ENCODE assay signal across 11 cellular contexts in the genomic region with DNA sequence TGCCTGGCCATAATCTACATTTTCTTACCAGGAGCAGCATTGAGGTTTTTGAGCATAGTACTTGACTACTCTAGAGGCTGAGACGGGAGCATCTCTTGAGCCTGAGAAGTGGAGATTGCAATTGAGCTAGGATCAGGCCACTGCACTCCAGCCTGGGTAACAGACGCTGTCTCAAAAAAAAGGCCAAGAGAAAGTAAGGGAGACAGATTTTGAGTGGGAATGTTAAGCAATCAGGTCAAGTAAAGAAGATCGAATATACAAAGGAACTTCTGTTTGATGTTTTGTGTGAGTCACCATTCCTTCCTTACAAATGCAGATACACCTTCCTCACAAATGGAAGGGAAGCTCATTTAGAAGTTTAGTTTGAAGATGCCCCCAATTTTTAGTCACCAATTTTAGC. TPM values are rescaled to one million over a fixed set of nuclear protein-coding genes. Genes with fewer than 3 reads are reported as not detected.
DNase-seq lines count a peak whose midpoint lies in the region; ATAC-seq and TF ChIP-seq lines count a peak whose summit lies in the region.
"Had no signal": no experiment of that assay in that cellular context is flagged by ENCODE, and none has a peak within 500 bp of the region (broad histone marks: within the 10 kb centered on the region; RNA-seq: fewer than 3 reads in every experiment).

No MANE protein-coding gene starts in this region.

- H3K36me3 ChIP-seq in RWPE2 (ENCODE audit: low read depth) (peaks cover 41% of the 10 kb centered on the region), neural progenitor cell (peaks cover 10% of the 10 kb centered on the region), ovary (no peaks in the 10 kb centered on the region), A673 (ENCODE audit: insufficient read depth, low read length, poor library complexity, severe bottlenecking) (peaks cover 24% of the 10 kb centered on the region)

- POLR2A ChIA-PET in A673 (lab: Charles Lee; ENCODE audit: low non-redundant PET), result interaction anchor here (1.3 kb wide), 1 partner anchor 103 kb away, joined by 4 read pairs; no protein-coding TSS in a partner anchor

- peaks cover 22% of the 10 kb centered on the region for H3K36me3 Mint-ChIP-seq in neural progenitor cell

- DNase-seq in ELF-1 (ENCODE audit: low read depth, low spot score) (peak; percentile 44), RWPE2 (ENCODE audit: low spot score) (no peak), epithelial cell of esophagus (ENCODE audit: low read depth) (peak; percentile 31), neural progenitor cell (ENCODE audit: low spot score) (no peak), ovary (no peak), A673 (ENCODE audit: low spot score) (no peak)
- no peak for DNase-seq in stimulated activated CD4-positive, alpha-beta T cell treated with anti-CD3 and anti-CD28 coated beads, Interleukin-4, amount 100 ng/mL, for 24 hours
- no peak for DNase-seq in stimulated activated CD4-positive, alpha-beta T cell treated with anti-CD3 and anti-CD28 coated beads, Interleukin-1b, Interleukin-23, amount 100 ng/mL, for 48 hours
- DNase-seq: NCI-H1105 treated with DMSO at 0.1 percent for 48 hours had no signal

- ATAC-seq in RWPE2 (ENCODE audit: low read depth), result no peak
- ATAC-seq: stimulated activated memory B cell treated with anti-CD40 and anti-IgM and Interleukin-4, amounts not matched to agents 10 μg/mL and 1 μg/mL and 100 μg/mL, for 72 hours had no signal

- H3K27ac Mint-ChIP-seq in neural progenitor cell, result no peak overlapping the region
- H3K27ac Mint-ChIP-seq: stimulated activated memory B cell treated with anti-CD40 and anti-IgM and Interleukin-4, amounts not matched to agents 10 μg/mL and 1 μg/mL and 100 μg/mL, for 72 hours had no signal

- H3K79me2 ChIP-seq in neural progenitor cell (ENCODE audit: low read depth), result peaks cover 48% of the 10 kb centered on the region

- no peaks in the 10 kb centered on the region for H3K9me3 Mint-ChIP-seq in neural progenitor cell
- H3K9me3 Mint-ChIP-seq: stimulated activated memory B cell treated with anti-CD40 and anti-IgM and Interleukin-4, amounts not matched to agents 10 μg/mL and 1 μg/mL and 100 μg/mL, for 72 hours had no signal

- TF ChIP-seq CTCF in RWPE2 (IDR thresholded peaks at IDR 0.05; ENCODE audit: poor library complexity, severe bottlenecking) (no peak), epithelial cell of esophagus (IDR thresholded peaks at IDR 0.05; ENCODE audit: insufficient read depth, low read depth, low read length, missing control alignments) (no peak), neural progenitor cell (IDR thresholded peaks at IDR 0.05) (no peak), ovary (IDR thresholded peaks at IDR 0.05) (no peak), A673 (conservative IDR thresholded peaks at IDR 0.05; ENCODE audit: low read depth, low read length) (no peak)

- H3F3A ChIP-seq in neural progenitor cell (ENCODE audit: low read depth), result peaks cover 39% of the 10 kb centered on the region

- peak overlapping the region; percentile 12 for H3K4me3 Mint-ChIP-seq in neural progenitor cell
- H3K4me3 Mint-ChIP-seq: stimulated activated memory B cell treated with anti-CD40 and anti-IgM and Interleukin-4, amounts not matched to agents 10 μg/mL and 1 μg/mL and 100 μg/mL, for 72 hours had no signal

- H3K9ac ChIP-seq in neural progenitor cell, result no peak overlapping the region

- 58 to 63% (median 59%) methylated on average over 3 of the region's 3 CpGs for WGBS in ovary, 3 donors

- no peak for TF ChIP-seq EP300 in ovary (IDR thresholded peaks at IDR 0.05)

- H4K20me1 ChIP-seq in neural progenitor cell (ENCODE audit: low read depth), result peaks cover 55% of the 10 kb centered on the region

- CTCF ChIA-PET in A673 (lab: Charles Lee), result no interaction called here

- H3K27me3 ChIP-seq in RWPE2 (ENCODE audit: insufficient read depth, poor library complexity, severe bottlenecking) (no peaks in the 10 kb centered on the region), neural progenitor cell (no peaks in the 10 kb centered on the region), ovary (no peaks in the 10 kb centered on the region), A673 (replicated peaks; ENCODE audit: insufficient read depth, low read depth, low read length, poor library complexity) (no peaks in the 10 kb centered on the region)

- H3K27ac ChIP-seq in RWPE2 (ENCODE audit: poor library complexity, severe bottlenecking), result peak overlapping the region; percentile 89
- no peak overlapping the region for H3K27ac ChIP-seq in neural progenitor cell
- H3K27ac ChIP-seq in ovary, result no peak overlapping the region
- H3K27ac ChIP-seq in A673 (ENCODE audit: low read depth, low read length, poor library complexity, severe bottlenecking), result no peak overlapping the region

- H2AFZ ChIP-seq in neural progenitor cell (replicated peaks), result no peak overlapping the region

- peaks cover 5% of the 10 kb centered on the region for H3K27me3 Mint-ChIP-seq in neural progenitor cell (ENCODE audit: insufficient read depth, low read depth)
- H3K27me3 Mint-ChIP-seq: stimulated activated memory B cell treated with anti-CD40 and anti-IgM and Interleukin-4, amounts not matched to agents 10 μg/mL and 1 μg/mL and 100 μg/mL, for 72 hours had no signal

- H3K4me2 ChIP-seq in neural progenitor cell, result peak overlapping the region; percentile 82

- intact Hi-C loops in ovary (cut with DNase I) (loop anchor here in 2 of 4 donors (10.0 kb wide), 2 partner anchors 60 to 100 kb away; a partner anchor contains a TSS), A673 (cut with micrococcal nuclease; ENCODE audit: unreplicated experiment) (loop anchor here (5.0 kb wide), 2 partner anchors 48 to 157 kb away; no protein-coding TSS in a partner anchor)

- H3K4me1 Mint-ChIP-seq in neural progenitor cell, result peaks cover 23% of the 10 kb centered on the region

- no peak overlapping the region for H3K4me3 ChIP-seq in RWPE2 (ENCODE audit: severe bottlenecking)
- no peak overlapping the region for H3K4me3 ChIP-seq in epithelial cell of esophagus (ENCODE audit: low read length)
- no peak overlapping the region for H3K4me3 ChIP-seq in neural progenitor cell
- no peak overlapping the region for H3K4me3 ChIP-seq in ovary
- no peak overlapping the region for H3K4me3 ChIP-seq in A673 (ENCODE audit: low read depth, low read length, poor library complexity, severe bottlenecking)
- H3K4me3 ChIP-seq: HAP-1 had no signal

- no TSS peak for BruUV-seq in A673 (replicated peaks; lab: Mats Ljungman, UMichigan)

- H3K4me1 ChIP-seq in RWPE2 (ENCODE audit: insufficient read depth, poor library complexity, severe bottlenecking) (peaks cover 17% of the 10 kb centered on the region), neural progenitor cell (peaks cover 14% of the 10 kb centered on the region), ovary (ENCODE audit: insufficient read depth) (peaks cover 7% of the 10 kb centered on the region), A673 (ENCODE audit: insufficient read depth, low read length, poor library complexity, severe bottlenecking) (peaks cover 7% of the 10 kb centered on the region)

- TF ChIP-seq POLR2A in ovary (IDR thresholded peaks at IDR 0.05), result no peak

- H3K9me3 ChIP-seq in RWPE2 (ENCODE audit: severe bottlenecking) (no peaks in the 10 kb centered on the region), neural progenitor cell (ENCODE audit: low read depth) (no peaks in the 10 kb centered on the region), ovary (no peaks in the 10 kb centered on the region), A673 (ENCODE audit: low read depth, low read length, poor library complexity, severe bottlenecking) (no peaks in the 10 kb centered on the region)
- H3K9me3 ChIP-seq: HAP-1 had no signal

RNA-seq across cellular contexts. Expression of a gene that starts 4.4 kb away (rescaled TPM):
- 140 and 236 TPM in 2 replicates for total RNA-seq in neural progenitor cell (ENCODE audit: low replicate concordance)
- 100 to 1,000 TPM; 311 to 507 (median 427) TPM for total RNA-seq in ovary
- 100 to 1,000 TPM; 152 to 239 TPM for polyA plus RNA-seq in ovary
- total RNA-seq in A673 (2021), result 26.4 and 36.1 TPM in 2 replicates

RNA-seq across cellular contexts. Expression of a gene that starts 32.9 kb away (rescaled TPM):
- total RNA-seq in neural progenitor cell (ENCODE audit: low replicate concordance) (19.2 and 23.2 TPM in 2 replicates), ovary (1 to 10 TPM in 6 of 7 donors, under 1 TPM in 1; 0.83 to 9.8 (median 3.2) TPM), A673 (2021) (14.3 and 14.5 TPM in 2 replicates)
- 1 to 10 TPM; 1.1 to 1.9 TPM for polyA plus RNA-seq in ovary

Comparison
In these comparisons a context has a peak if more than half of its experiments do, and no peak if none do; other contexts are left out.
1. DNase-seq: peak in ELF-1 (single experiment) and epithelial cell of esophagus (single experiment); none in RWPE2 (single experiment), neural progenitor cell (single experiment), stimulated activated CD4-positive, alpha-beta T cell treated with anti-CD3 and anti-CD28 coated beads, Interleukin-4, amount 100 ng/mL, for 24 hours (single experiment), ovary (0 of 5), A673 (single experiment) and stimulated activated CD4-positive, alpha-beta T cell treated with anti-CD3 and anti-CD28 coated beads, Interleukin-1b, Interleukin-23, amount 100 ng/mL, for 48 hours (single experiment).